In genomic region chr12:6824962-6825381, GRCh38 we compare ENCODE assay signal across 9 cellular contexts. TPM values are rescaled to one million over a fixed set of nuclear protein-coding genes. Genes with fewer than 3 reads are reported as not detected.
DNase-seq lines count a peak whose midpoint lies in the region; ATAC-seq and TF ChIP-seq lines count a peak whose summit lies in the region.
"Had no signal": no experiment of that assay in that cellular context is flagged by ENCODE, and none has a peak within 500 bp of the region (broad histone marks: within the 10 kb centered on the region; RNA-seq: fewer than 3 reads in every experiment).

No MANE protein-coding gene starts in this region.

- TF ChIP-seq CTCF in AG09309 (IDR thresholded peaks at IDR 0.05; ENCODE audit: control insufficient read depth, insufficient read depth, low read depth, low read length, missing control alignments) (no peak), choroid plexus epithelial cell (conservative IDR thresholded peaks at IDR 0.05; ENCODE audit: low read depth, low read length) (no peak), OCI-LY7 (conservative IDR thresholded peaks at IDR 0.05; ENCODE audit: low read length) (no peak)

- 27% methylated on average over 12 of the region's 12 CpGs for WGBS in HUES64

- H3K36me3 ChIP-seq in HUES64 (ENCODE audit: insufficient read depth, low read length) (peaks cover 2% of the 10 kb centered on the region), OCI-LY7 (ENCODE audit: insufficient read depth, low read length) (no peaks in the 10 kb centered on the region)
- H3K36me3 ChIP-seq: cardiac muscle cell had no signal

- in situ Hi-C loops in ACHN (cut with HindIII; ENCODE audit: low pct_ligation_motif_present, low pct_unique_long_range_greater_than_20kb, low sequenced_read_pairs), result no loop called here

- intact Hi-C loops in OCI-LY7 (cut with micrococcal nuclease; ENCODE audit: unreplicated experiment), result loop anchor here (1.0 to 5.0 kb wide), 3 partner anchors 43 to 268 kb away; partner anchors contain the start of genes IFFO1 and MLF2

- ATAC-seq in GM21447 (IDR thresholded peaks at IDR 0.05; ENCODE audit: unreplicated experiment), result no peak
- no peak for ATAC-seq in GM21825 (IDR thresholded peaks at IDR 0.05; ENCODE audit: unreplicated experiment)

- no peak overlapping the region for H3K9ac ChIP-seq in HUES64 (ENCODE audit: low read depth, low read length)

- BruUV-seq in OCI-LY7 (replicated peaks; lab: Mats Ljungman, UMichigan), result no TSS peak

- CTCF ChIA-PET in OCI-LY7 (lab: Charles Lee; ENCODE audit: unreplicated experiment), result interaction anchor here (0.6 kb wide), 3 partner anchors 54 to 149 kb away, joined by 3 to 10 read pairs (median 3); partner anchors contain the start of gene ZNF384

- H4K20me1 ChIP-seq in OCI-LY7 (ENCODE audit: insufficient read depth, low read length), result no peaks in the 10 kb centered on the region

- H3K4me1 ChIP-seq in HUES64 (ENCODE audit: insufficient read depth, low read length), result peaks cover 38% of the 10 kb centered on the region
- peaks cover 32% of the 10 kb centered on the region for H3K4me1 ChIP-seq in OCI-LY7 (ENCODE audit: insufficient read depth, low read length, poor library complexity, severe bottlenecking)

- H3K79me2 ChIP-seq in OCI-LY7 (ENCODE audit: insufficient read depth, low read depth, low read length), result no peaks in the 10 kb centered on the region

- POLR2A ChIA-PET in OCI-LY7 (lab: Charles Lee), result no interaction called here

- H3K9me2 ChIP-seq in OCI-LY7 (ENCODE audit: insufficient read depth, low read length), result no peaks in the 10 kb centered on the region

- peak overlapping the region; percentile 34 for H3K4me3 ChIP-seq in AG09309 (ENCODE audit: control insufficient read depth, low read depth, low read length)
- H3K4me3 ChIP-seq in HUES64 (ENCODE audit: low read length), result peak overlapping the region; percentile 42
- H3K4me3 ChIP-seq in choroid plexus epithelial cell (ENCODE audit: low read depth, low read length), result no peak overlapping the region
- no peak overlapping the region for H3K4me3 ChIP-seq in OCI-LY7 (ENCODE audit: low read depth, low read length, poor library complexity, severe bottlenecking)
- H3K4me3 ChIP-seq: cardiac muscle cell had no signal

- H3K27ac ChIP-seq in HUES64 (ENCODE audit: low read depth, low read length) (no peak overlapping the region), layer of hippocampus (ENCODE audit: low read depth, low read length) (peak overlapping the region; percentile 56), OCI-LY7 (ENCODE audit: low read depth, low read length, poor library complexity, severe bottlenecking) (no peak overlapping the region)
- H3K27ac ChIP-seq: cardiac muscle cell had no signal

- no peak overlapping the region for H2AFZ ChIP-seq in OCI-LY7 (ENCODE audit: low read length)

- peaks cover 29% of the 10 kb centered on the region for H3K27me3 ChIP-seq in HUES64 (ENCODE audit: insufficient read depth, low read length)
- H3K27me3 ChIP-seq in layer of hippocampus (ENCODE audit: control insufficient read depth, insufficient read depth, low read length), result no peaks in the 10 kb centered on the region
- H3K27me3 ChIP-seq: cardiac muscle cell had no signal

- H3K9me3 ChIP-seq in HUES64 (ENCODE audit: insufficient read depth, low read depth, low read length), result no peaks in the 10 kb centered on the region
- H3K9me3 ChIP-seq in OCI-LY7 (ENCODE audit: low read length), result no peaks in the 10 kb centered on the region

- no peak overlapping the region for H3K4me2 ChIP-seq in OCI-LY7 (ENCODE audit: low read length)

- DNase-seq in AG09309 (ENCODE audit: low read depth) (no peak), choroid plexus epithelial cell (ENCODE audit: low read depth) (peak; percentile 43), ACHN (no peak), OCI-LY7 (ENCODE audit: low spot score) (no peak)

RNA-seq across cellular contexts. Expression of gene P3H3, which starts 3.2 kb away (rescaled TPM):
- polyA plus RNA-seq in HUES64 (2013, experiment 1 of 2), result 23.3 TPM
- polyA plus RNA-seq in HUES64 (2013, experiment 2 of 2), result 24.5 TPM
- 0.54 and 1.0 TPM in 2 replicates for total RNA-seq in OCI-LY7 (2014; rRNA removed; shearing (Covaris generic))
- total RNA-seq in OCI-LY7 (2022), result 0.50 and 0.93 TPM in 2 replicates

RNA-seq across cellular contexts. Expression of gene GPR162, which starts 3.4 kb away (rescaled TPM):
- 5.8 TPM for polyA plus RNA-seq in HUES64 (2013, experiment 1 of 2)
- polyA plus RNA-seq in HUES64 (2013, experiment 2 of 2), result 9.2 TPM
- total RNA-seq in OCI-LY7 (2014; rRNA removed; shearing (Covaris generic)), result not detected in 2 replicates
- not detected in 2 replicates for total RNA-seq in OCI-LY7 (2022)

RNA-seq across cellular contexts. Expression of gene GNB3, which starts 15.8 kb away (rescaled TPM):
- polyA plus RNA-seq in HUES64 (2013, experiment 1 of 2), result 6.4 TPM
- polyA plus RNA-seq in HUES64 (2013, experiment 2 of 2), result 4.9 TPM
- total RNA-seq in OCI-LY7 (2014; rRNA removed; shearing (Covaris generic)), result 3.6 and 5.0 TPM in 2 replicates
- 20.4 and 23.7 TPM in 2 replicates for total RNA-seq in OCI-LY7 (2022)

RNA-seq across cellular contexts. Expression of gene CDCA3, which starts 26.1 kb away (rescaled TPM):
- 47.6 TPM for polyA plus RNA-seq in HUES64 (2013, experiment 1 of 2)
- 50.7 TPM for polyA plus RNA-seq in HUES64 (2013, experiment 2 of 2)
- 160 and 222 TPM in 2 replicates for total RNA-seq in OCI-LY7 (2014; rRNA removed; shearing (Covaris generic))
- total RNA-seq in OCI-LY7 (2022), result 151 and 161 TPM in 2 replicates

RNA-seq across cellular contexts. Expression of gene USP5, which starts 27.0 kb away (rescaled TPM):
- 69.7 TPM for polyA plus RNA-seq in HUES64 (2013, experiment 1 of 2)
- polyA plus RNA-seq in HUES64 (2013, experiment 2 of 2), result 67.6 TPM
- total RNA-seq in OCI-LY7 (2014; rRNA removed; shearing (Covaris generic)), result 65.9 and 70.4 TPM in 2 replicates
- 112 and 129 TPM in 2 replicates for total RNA-seq in OCI-LY7 (2022)

Comparison
In these comparisons a context has a peak if more than half of its experiments do, and no peak if none do; other contexts are left out.
1. H3K4me3 ChIP-seq: peak in AG09309 (single experiment) and HUES64 (single experiment); none in choroid plexus epithelial cell (single experiment) and OCI-LY7 (single experiment).